Comparison of ENCODE assay signal across 9 cellular contexts in genomic region chr12:46831335-46832083, GRCh38. TPM values are rescaled to one million over a fixed set of nuclear protein-coding genes. Genes with fewer than 3 reads are reported as not detected.
DNase-seq lines count a peak whose midpoint lies in the region; ATAC-seq and TF ChIP-seq lines count a peak whose summit lies in the region.
"Had no signal": no experiment of that assay in that cellular context is flagged by ENCODE, and none has a peak within 500 bp of the region (broad histone marks: within the 10 kb centered on the region; RNA-seq: fewer than 3 reads in every experiment).

No MANE protein-coding gene starts in this region.

- no peaks in the 10 kb centered on the region for H3K36me3 ChIP-seq in adrenal gland (replicated peaks in 1 of 2)
- H3K36me3 ChIP-seq in hepatocyte (replicated peaks; ENCODE audit: insufficient read depth, low read depth), result no peaks in the 10 kb centered on the region

- H3K4me1 ChIP-seq in adrenal gland (replicated peaks in 1 of 2) (peaks cover 14 to 16% of the 10 kb centered on the region in 2 donors), hepatocyte (ENCODE audit: insufficient read depth) (peaks cover 4% of the 10 kb centered on the region)

- intact Hi-C loops in adrenal gland (cut with DNase I) (no loop called here), sciatic nerve (cut with DNase I) (no loop called here)

- H3K27me3 ChIP-seq in adrenal gland, result peaks cover 14% of the 10 kb centered on the region
- peaks cover 48% of the 10 kb centered on the region for H3K27me3 ChIP-seq in hepatocyte

- H3K4me3 ChIP-seq in adrenal gland (peak overlapping the region in 2 of 4 donors; percentile 32 to 60), hepatocyte (peak overlapping the region; percentile 12)

- peak overlapping the region; percentile 55 for H2AFZ ChIP-seq in hepatocyte

- peak overlapping the region; percentile 93 for H3K4me2 ChIP-seq in hepatocyte

- no peaks in the 10 kb centered on the region for H3K9me2 ChIP-seq in hepatocyte (replicated peaks; ENCODE audit: insufficient read depth)

- H4K20me1 ChIP-seq in hepatocyte (ENCODE audit: insufficient read depth, poor library complexity, severe bottlenecking), result no peaks in the 10 kb centered on the region

- DNase-seq in GM03348 (ENCODE audit: low spot score) (peak; percentile 54), adrenal gland (peak in 5 of 7 donors; percentile 16 to 34 (median 20)), hepatocyte (ENCODE audit: low spot score) (peak; percentile 30), sciatic nerve (ENCODE audit: low spot score) (no peak), pons (ENCODE audit: low spot score) (no peak), GM20000 (ENCODE audit: low spot score) (no peak), glomerular visceral epithelial cell (ENCODE audit: extremely low spot score) (no peak)
- no peak for DNase-seq in activated CD4-positive, CD25-positive, alpha-beta regulatory T cell treated with anti-CD3 and anti-CD28 coated beads, Interleukin-2, amount 50 U/mL, for 72 hours
- DNase-seq: NCI-H1694 had no signal

- H3K27ac ChIP-seq in adrenal gland (no peak overlapping the region), hepatocyte (no peak overlapping the region)

- TF ChIP-seq CTCF in adrenal gland (IDR thresholded peaks at IDR 0.05) (no peak), hepatocyte (IDR thresholded peaks at IDR 0.05; ENCODE audit: poor library complexity) (no peak), GM20000 (IDR thresholded peaks at IDR 0.05; ENCODE audit: extremely low read depth, missing control alignments) (no peak)

- no peak for TF ChIP-seq POLR2A in adrenal gland (IDR thresholded peaks at IDR 0.05)

- peak; percentile 53 for ATAC-seq in sciatic nerve

- H3K9me3 ChIP-seq in adrenal gland (replicated peaks in 1 of 3) (no peaks in the 10 kb centered on the region), hepatocyte (ENCODE audit: low read depth) (no peaks in the 10 kb centered on the region)

- no peaks in the 10 kb centered on the region for H3K79me2 ChIP-seq in hepatocyte

- 1 to 6% (median 3%) methylated on average over 18 to 52 of the region's 52 CpGs for WGBS in adrenal gland, 4 donors
- 6% methylated on average over 52 of the region's 52 CpGs for WGBS in hepatocyte (ENCODE audit: low lambda C conversion rate, missing lambda C conversion rate)

RNA-seq across cellular contexts. Expression of gene SLC38A4, which starts 5.7 kb away (rescaled TPM):
- total RNA-seq in adrenal gland, result 1 to 10 TPM in 2 of 8 donors, under 1 TPM in 6; 0.14 to 2.7 (median 0.67) TPM
- under 1 TPM; 0.40 to 0.44 (median 0.40) TPM for polyA plus RNA-seq in adrenal gland
- total RNA-seq in hepatocyte, result 34.7 and 37.3 TPM in 2 replicates
- 8.5 and 16.5 TPM in 2 replicates for polyA plus RNA-seq in hepatocyte
- total RNA-seq in sciatic nerve, result 0.31 TPM

Comparison
In these comparisons a context has a peak if more than half of its experiments do, and no peak if none do; other contexts are left out.
1. DNase-seq: peak in GM03348 (single experiment), adrenal gland (5 of 7) and hepatocyte (single experiment); none in sciatic nerve (single experiment), pons (single experiment), activated CD4-positive, CD25-positive, alpha-beta regulatory T cell treated with anti-CD3 and anti-CD28 coated beads, Interleukin-2, amount 50 U/mL, for 72 hours (single experiment), GM20000 (single experiment) and glomerular visceral epithelial cell (single experiment).